Comparison of ENCODE assay signal across 28 cellular contexts in the genomic region with DNA sequence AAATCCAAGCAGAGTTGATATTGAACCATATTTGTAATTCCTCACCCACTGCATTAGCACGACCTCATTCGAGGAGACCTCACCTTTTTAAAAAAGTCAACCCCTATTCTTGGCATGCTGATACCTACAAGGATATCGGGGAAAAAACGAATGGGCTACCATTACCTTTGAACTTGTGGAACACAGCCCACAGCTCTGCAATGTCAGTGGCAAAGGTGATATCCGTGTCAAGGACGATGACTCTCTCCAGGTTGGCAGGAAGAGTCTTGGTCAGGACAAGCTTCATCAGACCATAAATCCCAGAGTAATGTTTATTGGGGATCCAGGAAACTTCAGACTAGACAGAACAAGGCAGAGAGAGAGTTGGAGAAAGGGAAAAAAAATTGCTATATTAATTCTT.
"Had no signal": no experiment of that assay in that cellular context is flagged by ENCODE, and none has a peak within 500 bp of the region (broad histone marks: within the 10 kb centered on the region; RNA-seq: fewer than 3 reads in every experiment).

No MANE protein-coding gene starts in this region.

- H3K27ac Mint-ChIP-seq: endodermal cell; mesothelial cell of epicardium; naive thymus-derived CD4-positive, alpha-beta T cell; nephron; neural progenitor cell; type B pancreatic cell had no signal

- H3K27me3 Mint-ChIP-seq: type B pancreatic cell had no signal

- H3K4me3 ChIP-seq: dorsolateral prefrontal cortex, gastrocnemius medialis, mucosa of descending colon, neural progenitor cell, prostate gland, stomach, testis, tibial artery had no signal

- H3K9me3 Mint-ChIP-seq: mesothelial cell of epicardium, nephron, type B pancreatic cell had no signal

- ATAC-seq: esophagus mucosa; gastrocnemius medialis; mucosa of descending colon; naive thymus-derived CD4-positive, alpha-beta T cell had no signal

- H3K27me3 ChIP-seq: dorsolateral prefrontal cortex, gastrocnemius medialis, neural progenitor cell, stomach, testis, tibial artery had no signal

- H3K27ac ChIP-seq: dorsolateral prefrontal cortex, epithelial cell of prostate, neural progenitor cell, prostate gland, testis, tibial artery had no signal

- H3K9me3 ChIP-seq: gastrocnemius medialis, mucosa of descending colon, prostate gland, stomach, testis, tibial artery had no signal

- H3K9ac ChIP-seq: neural progenitor cell, parathyroid adenoma had no signal

- H2AFZ ChIP-seq: neural progenitor cell, parathyroid adenoma had no signal

- H3K4me1 ChIP-seq: parathyroid adenoma, prostate gland, testis, tibial artery had no signal

- H3K4me2 ChIP-seq: neural progenitor cell had no signal

- H3K79me2 ChIP-seq: parathyroid adenoma had no signal

- H3K4me3 Mint-ChIP-seq: endodermal cell; mesothelial cell of epicardium; naive thymus-derived CD4-positive, alpha-beta T cell; nephron; neural progenitor cell; type B pancreatic cell had no signal

- DNase-seq: central memory CD4-positive, alpha-beta T cell; dorsolateral prefrontal cortex; effector CD4-positive, alpha-beta T cell; endodermal cell; foreskin fibroblast; gastrocnemius medialis; head of caudate nucleus; hippocampal formation; left cardiac atrium; mesenchymal stem cell; mucosa of descending colon; naive thymus-derived CD4-positive, alpha-beta T cell; small intestine; stimulated activated CD4-positive, alpha-beta T cell treated with anti-CD3 and anti-CD28 coated beads, Interleukin-4, amount 100 ng/mL, for 1 hour; stimulated activated CD8-positive, alpha-beta memory T cell treated with anti-CD3 and anti-CD28 coated beads, Interleukin-4, amount 100 ng/mL, for 48 hours; stimulated activated naive CD4-positive, alpha-beta T cell; stomach; substantia nigra; testis; tibial artery had no signal

- H3K36me3 ChIP-seq: gastrocnemius medialis, neural progenitor cell, prostate gland, stomach had no signal
